ENCODE assay signal across 1 cellular context in genomic region chr22:45564349-45565030, GRCh38.
TF ChIP-seq lines count a peak whose summit lies in the region.

No MANE protein-coding gene starts in this region.

TF ChIP-seq in IMR-90, 13 proteins besides CTCF, POLR2A, EP300 and RAD21:
- no peak for TF ChIP-seq NFE2L2 (IDR thresholded peaks at IDR 0.05; ENCODE audit: low read depth, low read length)
- TF ChIP-seq FOS (IDR thresholded peaks at IDR 0.05; ENCODE audit: low read depth, low read length), result no peak
- no peak for TF ChIP-seq BHLHE40 (IDR thresholded peaks at IDR 0.05; ENCODE audit: low read depth, low read length)
- TF ChIP-seq RFX5 (IDR thresholded peaks at IDR 0.05; ENCODE audit: low read depth, low read length), result no peak
- TF ChIP-seq SMC3 (IDR thresholded peaks at IDR 0.05; ENCODE audit: low read depth, low read length), result no peak
- TF ChIP-seq USF2 (IDR thresholded peaks at IDR 0.05; ENCODE audit: low read depth, low read length), result no peak
- no peak for TF ChIP-seq MAZ (IDR thresholded peaks at IDR 0.05; ENCODE audit: borderline replicate concordance, low read depth, low read length)
- TF ChIP-seq RCOR1 (IDR thresholded peaks at IDR 0.05; ENCODE audit: insufficient replicate concordance, low read length), result no peak
- TF ChIP-seq CEBPB (IDR thresholded peaks at IDR 0.05; ENCODE audit: low read depth, low read length), result no peak
- TF ChIP-seq CHD1 (IDR thresholded peaks at IDR 0.05; ENCODE audit: low read depth, low read length), result no peak
- no peak for TF ChIP-seq MAFK (IDR thresholded peaks at IDR 0.05; ENCODE audit: low read depth, low read length)
- no peak for TF ChIP-seq MXI1 (IDR thresholded peaks at IDR 0.05; ENCODE audit: borderline replicate concordance, low read depth, low read length)
- TF ChIP-seq ELK1 (IDR thresholded peaks at IDR 0.05; ENCODE audit: borderline replicate concordance, low read depth, low read length), result no peak
